ENCODE assay signal across 9 cellular contexts in genomic region chr7:82559203-82559805, GRCh38.
DNase-seq lines count a peak whose midpoint lies in the region; ATAC-seq and TF ChIP-seq lines count a peak whose summit lies in the region.
"Had no signal": no experiment of that assay in that cellular context is flagged by ENCODE, and none has a peak within 500 bp of the region (broad histone marks: within the 10 kb centered on the region; RNA-seq: fewer than 3 reads in every experiment).

No MANE protein-coding gene starts in this region.

- DNase-seq in NCI-H146 treated with DMSO at 0.1 percent for 48 hours (lab: John Stamatoyannopoulos, UW; ENCODE audit: unreplicated experiment) (peak; percentile 97), adipocyte (ENCODE audit: low read depth) (no peak), progenitor cell of endocrine pancreas (ENCODE audit: low spot score, unreplicated experiment) (peak; percentile 15), tibial nerve (ENCODE audit: low spot score in 2 of 2) (no peak)
- no peak for DNase-seq in CD4-positive, alpha-beta T cell
- DNase-seq in naive thymus-derived CD4-positive, alpha-beta T cell: no peak

- no peaks in the 10 kb centered on the region for H3K36me3 Mint-ChIP-seq in progenitor cell of endocrine pancreas (ENCODE audit: insufficient read depth)
- H3K36me3 Mint-ChIP-seq in CD4-positive, alpha-beta T cell (ENCODE audit: low read depth): no peaks in the 10 kb centered on the region
- H3K36me3 Mint-ChIP-seq in naive thymus-derived CD4-positive, alpha-beta T cell: no peaks in the 10 kb centered on the region
- H3K36me3 Mint-ChIP-seq: activated naive CD4-positive, alpha-beta T cell treated with anti-CD3 and anti-CD28 coated beads, Interleukin-2, amount 50 U/mL, for 24 hours had no signal

- no peak overlapping the region for H3K27ac ChIP-seq in tibial nerve
- H3K27ac ChIP-seq in CD4-positive, alpha-beta T cell (ENCODE audit: low read depth, low read length): no peak overlapping the region
- no peak overlapping the region for H3K27ac ChIP-seq in naive thymus-derived CD4-positive, alpha-beta T cell (ENCODE audit: low read depth, low read length)

- H3K9me3 ChIP-seq in adipocyte (ENCODE audit: control insufficient read depth, low read length) (no peaks in the 10 kb centered on the region), tibial nerve (peaks cover 0 to 13% (median 2%) of the 10 kb centered on the region in 4 donors)
- no peaks in the 10 kb centered on the region for H3K9me3 ChIP-seq in CD4-positive, alpha-beta T cell (ENCODE audit: control insufficient read depth, low read length)
- H3K9me3 ChIP-seq in naive thymus-derived CD4-positive, alpha-beta T cell (ENCODE audit: control insufficient read depth in 2 of 3, low read length in 3 of 3): no peaks in the 10 kb centered on the region

- H3K27me3 ChIP-seq in adipocyte (replicated peaks; ENCODE audit: control insufficient read depth, insufficient read depth, low read length) (no peaks in the 10 kb centered on the region), tibial nerve (no peaks in the 10 kb centered on the region)
- H3K27me3 ChIP-seq in CD4-positive, alpha-beta T cell (ENCODE audit: control insufficient read depth, insufficient read depth, low read length): no peaks in the 10 kb centered on the region
- H3K27me3 ChIP-seq in naive thymus-derived CD4-positive, alpha-beta T cell (ENCODE audit: control insufficient read depth in 2 of 2, insufficient read depth in 2 of 2, low read length in 2 of 2): no peaks in the 10 kb centered on the region

- H3K9me3 Mint-ChIP-seq in progenitor cell of endocrine pancreas (ENCODE audit: low read depth): peaks cover 13% of the 10 kb centered on the region
- peaks cover 4% of the 10 kb centered on the region for H3K9me3 Mint-ChIP-seq in CD4-positive, alpha-beta T cell
- H3K9me3 Mint-ChIP-seq in naive thymus-derived CD4-positive, alpha-beta T cell: peaks cover 0 to 15% (median 6%) of the 10 kb centered on the region in 11 donors
- H3K9me3 Mint-ChIP-seq: activated naive CD4-positive, alpha-beta T cell treated with anti-CD3 and anti-CD28 coated beads, Interleukin-2, amount 50 U/mL, for 24 hours had no signal

- H3K27ac Mint-ChIP-seq in progenitor cell of endocrine pancreas: peak overlapping the region; percentile 57
- H3K27ac Mint-ChIP-seq in CD4-positive, alpha-beta T cell: no peak overlapping the region
- no peak overlapping the region for H3K27ac Mint-ChIP-seq in naive thymus-derived CD4-positive, alpha-beta T cell
- H3K27ac Mint-ChIP-seq: activated naive CD4-positive, alpha-beta T cell treated with anti-CD3 and anti-CD28 coated beads, Interleukin-2, amount 50 U/mL, for 24 hours had no signal

- H3K4me3 ChIP-seq in adipocyte (ENCODE audit: low read length) (peak overlapping the region; percentile 69), tibial nerve (no peak overlapping the region)
- no peak overlapping the region for H3K4me3 ChIP-seq in naive thymus-derived CD4-positive, alpha-beta T cell (ENCODE audit: low read length)

- no peaks in the 10 kb centered on the region for H3K27me3 Mint-ChIP-seq in progenitor cell of endocrine pancreas
- H3K27me3 Mint-ChIP-seq in CD4-positive, alpha-beta T cell: no peaks in the 10 kb centered on the region
- H3K27me3 Mint-ChIP-seq in naive thymus-derived CD4-positive, alpha-beta T cell: peaks cover 0 to 5% (median 0%) of the 10 kb centered on the region in 5 donors
- H3K27me3 Mint-ChIP-seq: activated naive CD4-positive, alpha-beta T cell treated with anti-CD3 and anti-CD28 coated beads, Interleukin-2, amount 50 U/mL, for 24 hours had no signal

- CTCF ChIA-PET in CD4-positive, alpha-beta T cell (lab: Charles Lee): no interaction called here
- CTCF ChIA-PET in naive thymus-derived CD4-positive, alpha-beta T cell (lab: Charles Lee): no interaction called here

- H3K4me1 ChIP-seq in adipocyte (ENCODE audit: control insufficient read depth, insufficient read depth, low read length): no peaks in the 10 kb centered on the region
- peaks cover 0 to 7% (median 0%) of the 10 kb centered on the region in 4 donors for H3K4me1 ChIP-seq in tibial nerve
- no peaks in the 10 kb centered on the region for H3K4me1 ChIP-seq in naive thymus-derived CD4-positive, alpha-beta T cell (ENCODE audit: control insufficient read depth in 2 of 2, insufficient read depth in 2 of 2, low read length in 2 of 2)

- no peak overlapping the region for H3K4me3 Mint-ChIP-seq in progenitor cell of endocrine pancreas (ENCODE audit: low read depth)
- no peak overlapping the region for H3K4me3 Mint-ChIP-seq in CD4-positive, alpha-beta T cell
- H3K4me3 Mint-ChIP-seq in naive thymus-derived CD4-positive, alpha-beta T cell: no peak overlapping the region
- H3K4me3 Mint-ChIP-seq: activated naive CD4-positive, alpha-beta T cell treated with anti-CD3 and anti-CD28 coated beads, Interleukin-2, amount 50 U/mL, for 24 hours had no signal

- ATAC-seq in GM21423 (IDR thresholded peaks at IDR 0.05; ENCODE audit: unreplicated experiment) (peak; percentile 64), HG02884 (IDR thresholded peaks at IDR 0.05; ENCODE audit: unreplicated experiment) (no peak)
- no peak for ATAC-seq in CD4-positive, alpha-beta T cell (ENCODE audit: poor library complexity)
- ATAC-seq in naive thymus-derived CD4-positive, alpha-beta T cell: no peak

- TF ChIP-seq EP300 in tibial nerve (IDR thresholded peaks at IDR 0.05): no peak

- POLR2A ChIA-PET in CD4-positive, alpha-beta T cell (lab: Charles Lee): no interaction called here
- POLR2A ChIA-PET in naive thymus-derived CD4-positive, alpha-beta T cell (lab: Charles Lee): no interaction called here

- H3K9ac ChIP-seq in adipocyte (ENCODE audit: low read length): no peak overlapping the region

- intact Hi-C loops in CD4-positive, alpha-beta T cell (cut with DNase I, micrococcal nuclease): no loop called here
- intact Hi-C loops in naive thymus-derived CD4-positive, alpha-beta T cell (cut with micrococcal nuclease): no loop called here

- TF ChIP-seq CTCF in progenitor cell of endocrine pancreas (IDR thresholded peaks at IDR 0.05; ENCODE audit: unreplicated experiment) (no peak), tibial nerve (IDR thresholded peaks at IDR 0.05) (no peak)
- TF ChIP-seq CTCF in CD4-positive, alpha-beta T cell (IDR thresholded peaks at IDR 0.05): no peak

- no peak for TF ChIP-seq POLR2A in tibial nerve (IDR thresholded peaks at IDR 0.05)

- peaks cover 8% of the 10 kb centered on the region for H3K4me1 Mint-ChIP-seq in progenitor cell of endocrine pancreas (ENCODE audit: low read depth)
- no peaks in the 10 kb centered on the region for H3K4me1 Mint-ChIP-seq in CD4-positive, alpha-beta T cell (ENCODE audit: low read depth)
- peaks cover 0 to 4% (median 0%) of the 10 kb centered on the region in 7 donors for H3K4me1 Mint-ChIP-seq in naive thymus-derived CD4-positive, alpha-beta T cell
- H3K4me1 Mint-ChIP-seq: activated naive CD4-positive, alpha-beta T cell treated with anti-CD3 and anti-CD28 coated beads, Interleukin-2, amount 50 U/mL, for 24 hours had no signal

- H3K36me3 ChIP-seq in adipocyte (ENCODE audit: control insufficient read depth, insufficient read depth, low read length, severe bottlenecking): no peaks in the 10 kb centered on the region
- no peaks in the 10 kb centered on the region for H3K36me3 ChIP-seq in tibial nerve
- no peaks in the 10 kb centered on the region for H3K36me3 ChIP-seq in naive thymus-derived CD4-positive, alpha-beta T cell (ENCODE audit: control insufficient read depth in 2 of 3, insufficient read depth in 3 of 3, low read length in 3 of 3)

- WGBS in tibial nerve, 2 donors: 29 to 33% methylated on average over 7 of the region's 7 CpGs

Comparison
In these comparisons a context has a peak if more than half of its experiments do, and no peak if none do; other contexts are left out.
1. DNase-seq: peak in NCI-H146 treated with DMSO at 0.1 percent for 48 hours (single experiment) and progenitor cell of endocrine pancreas (single experiment); none in adipocyte (single experiment), tibial nerve (0 of 2), CD4-positive, alpha-beta T cell (0 of 10) and naive thymus-derived CD4-positive, alpha-beta T cell (0 of 9).